8 cellular contexts compared by ENCODE assay signal in the genomic region with DNA sequence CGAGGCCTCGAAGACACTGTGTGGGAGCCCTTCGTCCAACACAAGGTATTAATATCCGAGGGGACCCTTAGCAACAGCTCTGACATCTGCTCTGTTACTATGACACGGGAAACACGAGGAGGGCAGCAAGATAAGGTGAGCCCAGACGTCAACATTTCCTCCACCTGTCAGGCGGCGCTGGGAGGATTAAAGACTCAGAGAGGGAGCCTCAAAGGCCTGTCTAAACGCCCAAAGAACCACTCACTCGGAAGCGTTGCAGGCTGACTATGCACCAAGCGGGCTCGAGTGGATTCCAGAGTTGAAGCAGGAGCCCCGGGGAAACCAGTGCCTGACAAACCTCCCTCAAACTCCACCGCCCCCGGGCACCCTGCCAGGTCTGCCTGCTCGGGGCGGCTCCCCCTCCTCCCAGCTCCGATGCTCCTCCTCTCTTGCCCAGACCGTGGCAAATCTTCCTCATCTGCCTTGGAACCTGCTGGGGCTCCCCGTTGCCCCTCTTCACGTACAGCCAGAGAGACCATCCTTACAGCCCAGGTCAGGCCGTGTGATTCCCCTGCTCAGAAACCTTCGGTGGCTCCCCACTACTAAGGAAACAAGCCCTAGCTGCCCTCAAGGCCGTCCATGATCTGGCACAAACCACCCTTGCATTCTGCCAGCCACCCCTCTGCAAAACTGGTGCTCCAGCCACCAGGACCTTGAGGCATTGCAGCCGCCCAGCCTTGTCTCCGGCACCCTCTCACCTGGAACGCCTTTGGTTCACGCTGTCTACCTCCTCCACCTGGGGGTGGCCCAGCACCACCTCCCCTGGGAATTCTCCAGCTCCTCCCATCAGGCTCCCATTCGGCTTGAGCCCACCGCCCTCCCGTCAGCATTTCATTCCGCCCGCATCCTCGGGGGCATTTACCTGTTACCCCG. TPM values are rescaled to one million over a fixed set of nuclear protein-coding genes. Genes with fewer than 3 reads are reported as not detected.
A peak's percentile ranks its signal among the peaks of the same experiment; 100 is the strongest.
DNase-seq lines count a peak whose midpoint lies in the region; ATAC-seq and TF ChIP-seq lines count a peak whose summit lies in the region.

No MANE protein-coding gene starts in this region.

- no peak overlapping the region for H2AFZ ChIP-seq in SK-N-SH (ENCODE audit: low read depth)

- H4K20me1 ChIP-seq in SK-N-SH (ENCODE audit: insufficient read depth), result no peaks in the 10 kb centered on the region

- CTCF ChIA-PET in SK-N-SH (lab: Yijun Ruan, JAX), result no interaction called here

- no peaks in the 10 kb centered on the region for H3K9me3 ChIP-seq in SK-N-SH
- no peaks in the 10 kb centered on the region for H3K9me3 ChIP-seq in stomach

- DNase-seq in SK-N-SH (peak; percentile 62), activated T-cell treated with anti-CD3 and anti-CD28 coated beads for 4 hours (peak; percentile 25), left colon (peak; percentile 61 to 81), stomach (peak; percentile 78), GM13976 (ENCODE audit: low spot score) (no peak), GM03348 (ENCODE audit: low spot score) (no peak)

- in situ Hi-C loops in GM13976 (cut with MboI; ENCODE audit: low sequenced_read_pairs, unreplicated experiment), result no loop called here

- no peak overlapping the region for H3K4me3 ChIP-seq in SK-N-SH (ENCODE audit: low read depth in 2 of 2, low read length in 1 of 2)
- peak overlapping the region in 1 of 4 donors; percentile 38 for H3K4me3 ChIP-seq in stomach

- no peak overlapping the region for H3K27ac ChIP-seq in SK-N-SH (ENCODE audit: low read depth in 2 of 2, low read length in 1 of 2)
- peak overlapping the region in 3 of 5 donors; percentile 21 to 82 (median 81) for H3K27ac ChIP-seq in stomach

- no peak for TF ChIP-seq POLR2A in stomach (IDR thresholded peaks at IDR 0.05)

- POLR2A ChIA-PET in SK-N-SH (lab: Yijun Ruan, JAX), result no interaction called here

- H3K27me3 ChIP-seq in SK-N-SH (ENCODE audit: insufficient read depth), result no peaks in the 10 kb centered on the region
- H3K27me3 ChIP-seq in stomach, result peaks cover 0 to 30% (median 0%) of the 10 kb centered on the region in 3 donors

- ATAC-seq in SK-N-SH treated with all-trans-retinoic acid at 6 μM for 48 hours, result no peak
- peak; percentile 61 for ATAC-seq in left colon
- no peak for ATAC-seq in GM21367 (IDR thresholded peaks at IDR 0.05; ENCODE audit: unreplicated experiment)

- H3K9me2 ChIP-seq in SK-N-SH, result no peaks in the 10 kb centered on the region

- 73% methylated on average over 31 of the region's 37 CpGs for WGBS in SK-N-SH (ENCODE audit: low lambda C conversion rate)
- WGBS in stomach, 5 donors, result 41 to 50% (median 42%) methylated on average over 30 to 37 of the region's 37 CpGs

- H3K4me1 ChIP-seq in SK-N-SH (ENCODE audit: control insufficient read depth in 1 of 2, insufficient read depth in 2 of 2, low read depth in 1 of 2, low read length in 1 of 2) (peaks cover 0 to 11% of the 10 kb centered on the region in 2 experiments; a peak in 1 of 4 replicates), stomach (peaks cover 24 to 62% (median 44%) of the 10 kb centered on the region in 4 donors)

- H3K36me3 ChIP-seq in SK-N-SH (replicated peaks in 1 of 2; ENCODE audit: control insufficient read depth in 1 of 2, insufficient read depth in 2 of 2, low read length in 1 of 2), result no peaks in the 10 kb centered on the region
- H3K36me3 ChIP-seq in stomach, result no peaks in the 10 kb centered on the region

- no peak for TF ChIP-seq EP300 in SK-N-SH (IDR thresholded peaks at IDR 0.05; ENCODE audit: borderline replicate concordance in 1 of 2, low read depth in 1 of 2, low read length in 1 of 2)
- no peak for TF ChIP-seq EP300 in stomach (IDR thresholded peaks at IDR 0.05)

- H3F3A ChIP-seq in SK-N-SH (replicated peaks; ENCODE audit: insufficient read depth), result no peaks in the 10 kb centered on the region

- no peaks in the 10 kb centered on the region for H3K79me2 ChIP-seq in SK-N-SH (ENCODE audit: insufficient read depth)

- H3K4me2 ChIP-seq in SK-N-SH, result no peak overlapping the region

- intact Hi-C loops in left colon (cut with DNase I, micrococcal nuclease) (no loop called here), stomach (cut with DNase I; ENCODE audit: low total_unique reads) (no loop called here)

- no peak for TF ChIP-seq CTCF in SK-N-SH (IDR thresholded peaks at IDR 0.05)
- TF ChIP-seq CTCF in stomach (IDR thresholded peaks at IDR 0.05), result no peak
- no peak for TF ChIP-seq CTCF in GM13976 (IDR thresholded peaks at IDR 0.05; ENCODE audit: borderline replicate concordance, control extremely low read depth, extremely low read depth, insufficient read depth, missing control alignments)

- TF ChIP-seq RAD21 in SK-N-SH (IDR thresholded peaks at IDR 0.05; ENCODE audit: low read length), result no peak

- no peak overlapping the region for H3K9ac ChIP-seq in SK-N-SH

TF ChIP-seq in SK-N-SH, 30 proteins besides CTCF, POLR2A, EP300 and RAD21 (continues in another document):
- no peak for TF ChIP-seq SIN3A (IDR thresholded peaks at IDR 0.05; ENCODE audit: borderline replicate concordance, low read depth, low read length)
- TF ChIP-seq, protein P1, sequence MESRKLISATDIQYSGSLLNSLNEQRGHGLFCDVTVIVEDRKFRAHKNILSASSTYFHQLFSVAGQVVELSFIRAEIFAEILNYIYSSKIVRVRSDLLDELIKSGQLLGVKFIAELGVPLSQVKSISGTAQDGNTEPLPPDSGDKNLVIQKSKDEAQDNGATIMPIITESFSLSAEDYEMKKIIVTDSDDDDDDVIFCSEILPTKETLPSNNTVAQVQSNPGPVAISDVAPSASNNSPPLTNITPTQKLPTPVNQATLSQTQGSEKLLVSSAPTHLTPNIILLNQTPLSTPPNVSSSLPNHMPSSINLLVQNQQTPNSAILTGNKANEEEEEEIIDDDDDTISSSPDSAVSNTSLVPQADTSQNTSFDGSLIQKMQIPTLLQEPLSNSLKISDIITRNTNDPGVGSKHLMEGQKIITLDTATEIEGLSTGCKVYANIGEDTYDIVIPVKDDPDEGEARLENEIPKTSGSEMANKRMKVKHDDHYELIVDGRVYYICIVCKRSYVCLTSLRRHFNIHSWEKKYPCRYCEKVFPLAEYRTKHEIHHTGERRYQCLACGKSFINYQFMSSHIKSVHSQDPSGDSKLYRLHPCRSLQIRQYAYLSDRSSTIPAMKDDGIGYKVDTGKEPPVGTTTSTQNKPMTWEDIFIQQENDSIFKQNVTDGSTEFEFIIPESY (IDR thresholded peaks at IDR 0.05; ENCODE audit: borderline replicate concordance, low read depth), result no peak
- no peak for TF ChIP-seq FOXJ3 (CRISPR knock-in tag; IDR thresholded peaks at IDR 0.05)
- TF ChIP-seq, protein P2, sequence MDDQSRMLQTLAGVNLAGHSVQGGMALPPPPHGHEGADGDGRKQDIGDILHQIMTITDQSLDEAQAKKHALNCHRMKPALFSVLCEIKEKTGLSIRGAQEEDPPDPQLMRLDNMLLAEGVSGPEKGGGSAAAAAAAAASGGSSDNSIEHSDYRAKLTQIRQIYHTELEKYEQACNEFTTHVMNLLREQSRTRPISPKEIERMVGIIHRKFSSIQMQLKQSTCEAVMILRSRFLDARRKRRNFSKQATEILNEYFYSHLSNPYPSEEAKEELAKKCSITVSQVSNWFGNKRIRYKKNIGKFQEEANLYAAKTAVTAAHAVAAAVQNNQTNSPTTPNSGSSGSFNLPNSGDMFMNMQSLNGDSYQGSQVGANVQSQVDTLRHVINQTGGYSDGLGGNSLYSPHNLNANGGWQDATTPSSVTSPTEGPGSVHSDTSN (IDR thresholded peaks at IDR 0.05), result no peak
- TF ChIP-seq CHD2 (IDR thresholded peaks at IDR 0.05; ENCODE audit: low read length, partially characterized antibody), result no peak
- no peak for TF ChIP-seq SMC3 (IDR thresholded peaks at IDR 0.05; ENCODE audit: low read depth, low read length)
- no peak for TF ChIP-seq TEAD4 (IDR thresholded peaks at IDR 0.05; ENCODE audit: borderline replicate concordance, insufficient read depth)

TF ChIP-seq in SK-N-SH treated with all-trans-retinoic acid at 6 μM for 48 hours, 23 proteins besides CTCF, POLR2A, EP300 and RAD21:
- TF ChIP-seq PPARA (CRISPR knock-in tag; IDR thresholded peaks at IDR 0.05; ENCODE audit: borderline replicate concordance) (no peak), ZFP3 (CRISPR knock-in tag; IDR thresholded peaks at IDR 0.05) (no peak), ZC3H10 (CRISPR knock-in tag; IDR thresholded peaks at IDR 0.05) (no peak), ZNF70 (CRISPR knock-in tag; IDR thresholded peaks at IDR 0.05) (no peak), TOX (CRISPR knock-in tag; IDR thresholded peaks at IDR 0.05; ENCODE audit: borderline replicate concordance) (no peak), CSDC2 (CRISPR knock-in tag; IDR thresholded peaks at IDR 0.05) (no peak), RARB (CRISPR knock-in tag; IDR thresholded peaks at IDR 0.05) (no peak), OSR1 (CRISPR knock-in tag; IDR thresholded peaks at IDR 0.05) (no peak), TCF4 (CRISPR knock-in tag; IDR thresholded peaks at IDR 0.05; ENCODE audit: borderline replicate concordance) (no peak), ZNF8 (CRISPR knock-in tag; IDR thresholded peaks at IDR 0.05) (no peak), ARNTL (CRISPR knock-in tag; IDR thresholded peaks at IDR 0.05; ENCODE audit: borderline replicate concordance, low read depth) (no peak)
- TF ChIP-seq, protein P3, sequence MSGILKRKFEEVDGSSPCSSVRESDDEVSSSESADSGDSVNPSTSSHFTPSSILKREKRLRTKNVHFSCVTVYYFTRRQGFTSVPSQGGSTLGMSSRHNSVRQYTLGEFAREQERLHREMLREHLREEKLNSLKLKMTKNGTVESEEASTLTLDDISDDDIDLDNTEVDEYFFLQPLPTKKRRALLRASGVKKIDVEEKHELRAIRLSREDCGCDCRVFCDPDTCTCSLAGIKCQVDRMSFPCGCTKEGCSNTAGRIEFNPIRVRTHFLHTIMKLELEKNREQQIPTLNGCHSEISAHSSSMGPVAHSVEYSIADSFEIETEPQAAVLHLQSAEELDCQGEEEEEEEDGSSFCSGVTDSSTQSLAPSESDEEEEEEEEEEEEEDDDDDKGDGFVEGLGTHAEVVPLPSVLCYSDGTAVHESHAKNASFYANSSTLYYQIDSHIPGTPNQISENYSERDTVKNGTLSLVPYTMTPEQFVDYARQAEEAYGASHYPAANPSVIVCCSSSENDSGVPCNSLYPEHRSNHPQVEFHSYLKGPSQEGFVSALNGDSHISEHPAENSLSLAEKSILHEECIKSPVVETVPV (CRISPR knock-in tag; IDR thresholded peaks at IDR 0.05), result no peak
TF ChIP-seq in SK-N-SH treated with all-trans-retinoic acid at 6 μM for 48 hours: peak in this region for 0.

RNA-seq across cellular contexts. Expression of a gene that starts 16.2 kb away (rescaled TPM):
- polyA plus RNA-seq in SK-N-SH (2012; rRNA removed) (2.9 and 4.4 TPM in 2 replicates), stomach (10 to 100 TPM in 2 of 3 donors, 1 to 10 TPM in 1; 5.1 to 20.0 (median 18.9) TPM)
- polyA plus RNA-seq in SK-N-SH (2012; cell fraction: cytosol; rRNA removed), result 1.8 and 2.5 TPM in 2 replicates
- 3.0 and 3.6 TPM in 2 replicates for polyA plus RNA-seq in SK-N-SH (2012; cell fraction: nucleus; rRNA removed)
- total RNA-seq in left colon (10 to 100 TPM; 32.7 to 42.3 TPM), stomach (10 to 100 TPM in 3 of 5 donors, 1 to 10 TPM in 2; 4.9 to 38.5 (median 16.0) TPM)

Comparison
In these comparisons a context has a peak if more than half of its experiments do, and no peak if none do; other contexts are left out.
1. DNase-seq: peak in SK-N-SH (single experiment), activated T-cell treated with anti-CD3 and anti-CD28 coated beads for 4 hours (single experiment), left colon (2 of 2) and stomach (single experiment); none in GM13976 (single experiment) and GM03348 (single experiment).
2. H3K27ac ChIP-seq: peak in stomach (3 of 5); none in SK-N-SH (0 of 2).